In the genomic region with DNA sequence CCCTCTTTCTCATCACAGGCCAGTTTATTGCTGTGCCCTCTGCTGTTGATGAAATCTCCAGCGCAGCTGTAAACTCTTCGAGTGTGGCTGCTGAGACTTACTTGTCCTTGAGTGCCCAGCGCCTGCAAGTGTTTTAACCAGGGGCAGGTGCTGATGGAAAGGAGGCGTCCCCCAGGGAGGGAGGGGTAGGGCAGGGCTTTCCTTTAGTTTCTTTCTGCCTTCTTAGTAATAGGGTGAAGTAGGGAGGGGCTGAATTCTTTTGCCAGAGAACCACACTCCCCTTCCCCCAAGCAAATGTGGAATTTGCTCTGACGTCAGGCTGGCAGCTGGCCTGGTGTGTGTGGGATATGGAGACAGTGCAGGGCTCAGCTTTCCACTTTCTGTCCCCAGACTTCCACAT, we compare ENCODE assay signal across 8 cellular contexts.
A peak's percentile ranks its signal among the peaks of the same experiment; 100 is the strongest.
DNase-seq lines count a peak whose midpoint lies in the region; ATAC-seq and TF ChIP-seq lines count a peak whose summit lies in the region.

No MANE protein-coding gene starts in this region.

- DNase-seq in GOT3 (lab: John Stamatoyannopoulos, UW) (peak; percentile 9), SHP77 treated with DMSO at 0.1 percent for 48 hours (lab: John Stamatoyannopoulos, UW) (peak; percentile 80), foreskin fibroblast (peak; percentile 93 to 97), non-pigmented ciliary epithelial cell (ENCODE audit: low read depth) (peak; percentile 90), T-helper 1 cell (no peak)

- ATAC-seq in GM21529 (IDR thresholded peaks at IDR 0.05; ENCODE audit: unreplicated experiment) (no peak), GM18858 (IDR thresholded peaks at IDR 0.05; ENCODE audit: unreplicated experiment) (no peak), GM19395 (IDR thresholded peaks at IDR 0.05; ENCODE audit: unreplicated experiment) (no peak)

- H3K4me3 ChIP-seq in foreskin fibroblast (ENCODE audit: low read depth in 1 of 2, low read length in 2 of 2): peak overlapping the region in 1 of 2 donors; percentile 29

- no peak for TF ChIP-seq CTCF in foreskin fibroblast (IDR thresholded peaks at IDR 0.05; ENCODE audit: low read depth, low read length)

Comparison
In these comparisons a context has a peak if more than half of its experiments do, and no peak if none do; other contexts are left out.
1. DNase-seq: peak in GOT3 (single experiment), SHP77 treated with DMSO at 0.1 percent for 48 hours (single experiment), foreskin fibroblast (2 of 2) and non-pigmented ciliary epithelial cell (single experiment); none in T-helper 1 cell (0 of 5).